In genomic region chr7:138008588-138009349, GRCh38 we compare ENCODE assay signal across 8 cellular contexts. TPM values are rescaled to one million over a fixed set of nuclear protein-coding genes. Genes with fewer than 3 reads are reported as not detected.
DNase-seq lines count a peak whose midpoint lies in the region; ATAC-seq and TF ChIP-seq lines count a peak whose summit lies in the region.

No MANE protein-coding gene starts in this region.

- no peak overlapping the region for H3K27ac ChIP-seq in liver (ENCODE audit: low read depth in 1 of 2, low read length in 2 of 2)

- H3K9me3 ChIP-seq in liver (ENCODE audit: control insufficient read depth in 4 of 4, low read length in 3 of 4), result no peaks in the 10 kb centered on the region

- H3K36me3 ChIP-seq in liver (ENCODE audit: control insufficient read depth in 4 of 4, insufficient read depth in 3 of 4, low read depth in 1 of 4, low read length in 3 of 4), result no peaks in the 10 kb centered on the region

- intact Hi-C loops in lower leg skin (cut with DNase I; ENCODE audit: low total_unique reads), result no loop called here

- DNase-seq in COLO829 (ENCODE audit: low spot score), result peak; percentile 92
- DNase-seq in MV-4-11 (lab: John Stamatoyannopoulos, UW), result peak; percentile 73
- DNase-seq in SK-N-DZ (ENCODE audit: low spot score), result peak; percentile 66
- DNase-seq in chondrocyte (ENCODE audit: low spot score), result no peak
- no peak for DNase-seq in type B pancreatic cell (ENCODE audit: extremely low spot score, unreplicated experiment)
- DNase-seq in lower leg skin (ENCODE audit: low spot score in 2 of 2), result no peak

- TF ChIP-seq RAD21 in liver (IDR thresholded peaks at IDR 0.05), result peak; percentile 95 to 96

- peak; percentile 49 for ATAC-seq in GM19043 (IDR thresholded peaks at IDR 0.05; ENCODE audit: low read depth, unreplicated experiment)

- no peak for TF ChIP-seq POLR2A in lower leg skin (IDR thresholded peaks at IDR 0.05)

- H3K27me3 Mint-ChIP-seq in chondrocyte (ENCODE audit: low read depth) (no peaks in the 10 kb centered on the region), type B pancreatic cell (no peaks in the 10 kb centered on the region)

- H3K9ac ChIP-seq in liver (ENCODE audit: low read depth in 1 of 2, low read length in 2 of 2), result peak overlapping the region in 1 of 2 donors; percentile 45

- 50% methylated on average over 17 of the region's 17 CpGs for WGBS in liver
- WGBS in lower leg skin, 2 donors, result 45 to 47% methylated on average over 17 of the region's 17 CpGs

- H3K4me3 ChIP-seq in liver (ENCODE audit: low read depth in 1 of 3, low read length in 3 of 3) (no peak overlapping the region), lower leg skin (ENCODE audit: low read depth, poor library complexity, severe bottlenecking) (no peak overlapping the region)

- H3K27ac Mint-ChIP-seq in chondrocyte (ENCODE audit: unreplicated experiment) (peak overlapping the region; percentile 76), type B pancreatic cell (peak overlapping the region; percentile 88)

- H3K9me3 Mint-ChIP-seq in chondrocyte (ENCODE audit: low read depth) (no peaks in the 10 kb centered on the region), type B pancreatic cell (no peaks in the 10 kb centered on the region)

- peaks cover 0 to 16% (median 6%) of the 10 kb centered on the region in 4 donors for H3K4me1 ChIP-seq in liver (ENCODE audit: control insufficient read depth in 4 of 4, insufficient read depth in 4 of 4, low read length in 3 of 4)

- H3K36me3 Mint-ChIP-seq in chondrocyte (ENCODE audit: low read depth) (no peaks in the 10 kb centered on the region), type B pancreatic cell (no peaks in the 10 kb centered on the region)

- H3K27me3 ChIP-seq in liver (ENCODE audit: control insufficient read depth in 4 of 4, insufficient read depth in 4 of 4, low read length in 3 of 4), result no peaks in the 10 kb centered on the region

- TF ChIP-seq CTCF in chondrocyte (IDR thresholded peaks at IDR 0.05) (peak; percentile 97), liver (IDR thresholded peaks at IDR 0.05; ENCODE audit: low read depth, low read length, missing input control) (peak; percentile 93), type B pancreatic cell (conservative IDR thresholded peaks at IDR 0.05) (peak; percentile 94), lower leg skin (IDR thresholded peaks at IDR 0.05) (peak in 1 of 3 donors; percentile 41)

- H3K4me1 Mint-ChIP-seq in chondrocyte (ENCODE audit: low read depth) (peaks cover 16% of the 10 kb centered on the region), type B pancreatic cell (ENCODE audit: unreplicated experiment) (peaks cover 5% of the 10 kb centered on the region)

- H3K4me3 Mint-ChIP-seq in chondrocyte (ENCODE audit: unreplicated experiment) (peak overlapping the region; percentile 29), type B pancreatic cell (no peak overlapping the region)

TF ChIP-seq in liver, 16 proteins besides CTCF, POLR2A, EP300 and RAD21:
- TF ChIP-seq FOXA2 (IDR thresholded peaks at IDR 0.05), result no peak
- TF ChIP-seq EGR1 (IDR thresholded peaks at IDR 0.05; ENCODE audit: low read depth in 2 of 2), result no peak
- TF ChIP-seq, protein P1, sequence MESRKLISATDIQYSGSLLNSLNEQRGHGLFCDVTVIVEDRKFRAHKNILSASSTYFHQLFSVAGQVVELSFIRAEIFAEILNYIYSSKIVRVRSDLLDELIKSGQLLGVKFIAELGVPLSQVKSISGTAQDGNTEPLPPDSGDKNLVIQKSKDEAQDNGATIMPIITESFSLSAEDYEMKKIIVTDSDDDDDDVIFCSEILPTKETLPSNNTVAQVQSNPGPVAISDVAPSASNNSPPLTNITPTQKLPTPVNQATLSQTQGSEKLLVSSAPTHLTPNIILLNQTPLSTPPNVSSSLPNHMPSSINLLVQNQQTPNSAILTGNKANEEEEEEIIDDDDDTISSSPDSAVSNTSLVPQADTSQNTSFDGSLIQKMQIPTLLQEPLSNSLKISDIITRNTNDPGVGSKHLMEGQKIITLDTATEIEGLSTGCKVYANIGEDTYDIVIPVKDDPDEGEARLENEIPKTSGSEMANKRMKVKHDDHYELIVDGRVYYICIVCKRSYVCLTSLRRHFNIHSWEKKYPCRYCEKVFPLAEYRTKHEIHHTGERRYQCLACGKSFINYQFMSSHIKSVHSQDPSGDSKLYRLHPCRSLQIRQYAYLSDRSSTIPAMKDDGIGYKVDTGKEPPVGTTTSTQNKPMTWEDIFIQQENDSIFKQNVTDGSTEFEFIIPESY (IDR thresholded peaks at IDR 0.05), result no peak
- no peak for TF ChIP-seq NR2F2 (IDR thresholded peaks at IDR 0.05)
- TF ChIP-seq, protein P2, sequence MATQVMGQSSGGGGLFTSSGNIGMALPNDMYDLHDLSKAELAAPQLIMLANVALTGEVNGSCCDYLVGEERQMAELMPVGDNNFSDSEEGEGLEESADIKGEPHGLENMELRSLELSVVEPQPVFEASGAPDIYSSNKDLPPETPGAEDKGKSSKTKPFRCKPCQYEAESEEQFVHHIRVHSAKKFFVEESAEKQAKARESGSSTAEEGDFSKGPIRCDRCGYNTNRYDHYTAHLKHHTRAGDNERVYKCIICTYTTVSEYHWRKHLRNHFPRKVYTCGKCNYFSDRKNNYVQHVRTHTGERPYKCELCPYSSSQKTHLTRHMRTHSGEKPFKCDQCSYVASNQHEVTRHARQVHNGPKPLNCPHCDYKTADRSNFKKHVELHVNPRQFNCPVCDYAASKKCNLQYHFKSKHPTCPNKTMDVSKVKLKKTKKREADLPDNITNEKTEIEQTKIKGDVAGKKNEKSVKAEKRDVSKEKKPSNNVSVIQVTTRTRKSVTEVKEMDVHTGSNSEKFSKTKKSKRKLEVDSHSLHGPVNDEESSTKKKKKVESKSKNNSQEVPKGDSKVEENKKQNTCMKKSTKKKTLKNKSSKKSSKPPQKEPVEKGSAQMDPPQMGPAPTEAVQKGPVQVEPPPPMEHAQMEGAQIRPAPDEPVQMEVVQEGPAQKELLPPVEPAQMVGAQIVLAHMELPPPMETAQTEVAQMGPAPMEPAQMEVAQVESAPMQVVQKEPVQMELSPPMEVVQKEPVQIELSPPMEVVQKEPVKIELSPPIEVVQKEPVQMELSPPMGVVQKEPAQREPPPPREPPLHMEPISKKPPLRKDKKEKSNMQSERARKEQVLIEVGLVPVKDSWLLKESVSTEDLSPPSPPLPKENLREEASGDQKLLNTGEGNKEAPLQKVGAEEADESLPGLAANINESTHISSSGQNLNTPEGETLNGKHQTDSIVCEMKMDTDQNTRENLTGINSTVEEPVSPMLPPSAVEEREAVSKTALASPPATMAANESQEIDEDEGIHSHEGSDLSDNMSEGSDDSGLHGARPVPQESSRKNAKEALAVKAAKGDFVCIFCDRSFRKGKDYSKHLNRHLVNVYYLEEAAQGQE (IDR thresholded peaks at IDR 0.05), result no peak
- TF ChIP-seq, protein P3, sequence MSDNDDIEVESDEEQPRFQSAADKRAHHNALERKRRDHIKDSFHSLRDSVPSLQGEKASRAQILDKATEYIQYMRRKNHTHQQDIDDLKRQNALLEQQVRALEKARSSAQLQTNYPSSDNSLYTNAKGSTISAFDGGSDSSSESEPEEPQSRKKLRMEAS (IDR thresholded peaks at IDR 0.05), result no peak
- TF ChIP-seq TAF1 (conservative IDR thresholded peaks at IDR 0.05), result no peak
- no peak for TF ChIP-seq HNF4A (conservative IDR thresholded peaks at IDR 0.05)
- TF ChIP-seq HNF4G (IDR thresholded peaks at IDR 0.05), result no peak
- no peak for TF ChIP-seq JUND (IDR thresholded peaks at IDR 0.05)
- no peak for TF ChIP-seq YY1 (IDR thresholded peaks at IDR 0.05)
- no peak for TF ChIP-seq GABPA (IDR thresholded peaks at IDR 0.05 in 1 of 2, conservative IDR thresholded peaks at IDR 0.05 in 1 of 2)
- TF ChIP-seq SP1 (IDR thresholded peaks at IDR 0.05), result no peak
- no peak for TF ChIP-seq ATF3 (IDR thresholded peaks at IDR 0.05)
- no peak for TF ChIP-seq RXRA (IDR thresholded peaks at IDR 0.05)
- no peak for TF ChIP-seq FOXA1 (IDR thresholded peaks at IDR 0.05)

RNA-seq across cellular contexts. Expression of gene CREB3L2, which starts 6.9 kb away (rescaled TPM):
- polyA plus RNA-seq in SK-N-DZ (2014; cell fraction: cytosol; rRNA removed), result 3.4 and 3.5 TPM in 2 replicates
- 1.2 and 2.0 TPM in 2 replicates for polyA plus RNA-seq in SK-N-DZ (2014; cell fraction: nucleus; rRNA removed)
- 217 to 294 TPM (median 223 TPM) in 3 replicates for total RNA-seq in chondrocyte
- 10 to 100 TPM; 12.9 to 16.6 TPM for total RNA-seq in liver
- polyA plus RNA-seq in liver, result 1 to 10 TPM; 6.7 to 7.0 TPM
- 85.8 and 173 TPM in 2 replicates for total RNA-seq in type B pancreatic cell (ENCODE audit: low replicate concordance)
- total RNA-seq in lower leg skin, result 10 to 100 TPM in 3 of 4 donors, 1 to 10 TPM in 1; 7.9 to 19.1 (median 11.7) TPM

Comparison
In these comparisons a context has a peak if more than half of its experiments do, and no peak if none do; other contexts are left out.
1. DNase-seq: peak in COLO829 (single experiment), MV-4-11 (single experiment) and SK-N-DZ (single experiment); none in chondrocyte (single experiment), type B pancreatic cell (single experiment) and lower leg skin (0 of 2).